In genomic region chr2:16409849-16410248, GRCh38 we compare ENCODE assay signal across 25 cellular contexts.
"Had no signal": no experiment of that assay in that cellular context is flagged by ENCODE, and none has a peak within 500 bp of the region (broad histone marks: within the 10 kb centered on the region; RNA-seq: fewer than 3 reads in every experiment).

No MANE protein-coding gene starts in this region.

- H3K4me1 ChIP-seq: pancreas, prostate gland, sigmoid colon, spleen, suprapubic skin, tibial artery had no signal

- DNase-seq: heart right ventricle; islet precursor cell; left ventricle myocardium inferior; mesendoderm; midbrain; mucosa of descending colon; naive thymus-derived CD4-positive, alpha-beta T cell; nucleus accumbens; pancreas; posterior cingulate gyrus; retina; right cardiac atrium; sigmoid colon; small intestine; spleen; stimulated activated CD4-positive, alpha-beta T cell treated with anti-CD3 and anti-CD28 coated beads, Interleukin-4, amount 100 ng/mL, for 24 hours; stimulated activated naive CD4-positive, alpha-beta T cell; tibial artery had no signal

- H3K4me2 ChIP-seq: hepatocyte had no signal

- H3K4me3 ChIP-seq: heart right ventricle, hepatocyte, left ventricle myocardium inferior, lung, mucosa of descending colon, pancreas, prostate gland, sigmoid colon, spleen, suprapubic skin, thoracic aorta, tibial artery had no signal

- H2AFZ ChIP-seq: hepatocyte had no signal

- H3K36me3 ChIP-seq: heart right ventricle, left ventricle myocardium inferior, pancreas, prostate gland, sigmoid colon, spleen, suprapubic skin, thoracic aorta, tibial artery had no signal

- ATAC-seq: heart right ventricle; mucosa of descending colon; naive thymus-derived CD4-positive, alpha-beta T cell; natural killer cell treated with Interleukin-12 subunit alpha and Interleukin-12 subunit beta and Interleukin-15 and Interleukin-18, amount 100 ng/mL, for 72 hours; pancreas; right cardiac atrium; stimulated activated effector memory CD8-positive, alpha-beta T cell treated with anti-CD3 and anti-CD28 coated beads, Interleukin-12 subunit alpha, Interleukin-12 subunit beta, amount 100 ng/mL, for 72 hours had no signal

- H3K9me3 ChIP-seq: heart right ventricle, left ventricle myocardium inferior, mucosa of descending colon, pancreas, prostate gland, sigmoid colon, spleen, suprapubic skin, thoracic aorta, tibial artery had no signal

- FAIRE-seq: pancreas, small intestine had no signal

- H3K27ac ChIP-seq: hepatocyte, left ventricle myocardium inferior, pancreas, prostate gland, sigmoid colon, spleen, suprapubic skin, thoracic aorta, tibial artery had no signal

- H3K27me3 ChIP-seq: heart right ventricle, hepatocyte, pancreas, sigmoid colon, spleen, suprapubic skin, tibial artery had no signal

- H3K79me2 ChIP-seq: hepatocyte had no signal
